In genomic region chr2:54557601-54558187, GRCh38 we compare ENCODE assay signal across 1 cellular context.
TF ChIP-seq lines count a peak whose summit lies in the region.

No MANE protein-coding gene starts in this region.

TF ChIP-seq in HepG2, 621 proteins besides CTCF, POLR2A, EP300 and RAD21 (continued from another document and continues in another):
- TF ChIP-seq ZNF318 (CRISPR knock-in tag; IDR thresholded peaks at IDR 0.05) (no peak), HOXA9 (CRISPR knock-in tag; IDR thresholded peaks at IDR 0.05; ENCODE audit: borderline replicate concordance) (peak; percentile 76; the same call in 1 of the 2 replicates), BHLHE40 (IDR thresholded peaks at IDR 0.05; ENCODE audit: low read length) (0 out of 2 replicates have a peak, but pooled peaks have one; percentile 22), ATF6 (CRISPR knock-in tag; conservative IDR thresholded peaks at IDR 0.05) (no peak), ATF7 (IDR thresholded peaks at IDR 0.05) (no peak), ATF7 (CRISPR knock-in tag; IDR thresholded peaks at IDR 0.05) (no peak), MTF2 (CRISPR knock-in tag; IDR thresholded peaks at IDR 0.05; ENCODE audit: borderline replicate concordance) (peak; percentile 28), PRDM10 (CRISPR knock-in tag; IDR thresholded peaks at IDR 0.05; ENCODE audit: low read depth) (0 out of 2 replicates have a peak, but pooled peaks have one; percentile 59), MBD4 (IDR thresholded peaks at IDR 0.05; ENCODE audit: borderline replicate concordance, low read length) (peak; percentile 71; the same call in 1 of the 2 replicates), ZNF788 (CRISPR knock-in tag; IDR thresholded peaks at IDR 0.05; ENCODE audit: borderline replicate concordance) (peak; percentile 70; the same call in 1 of the 2 replicates), ISX (CRISPR knock-in tag; conservative IDR thresholded peaks at IDR 0.05) (no peak), ZNF598 (CRISPR knock-in tag; IDR thresholded peaks at IDR 0.05; ENCODE audit: borderline replicate concordance) (peak; percentile 96; the same call in 1 of the 2 replicates), MZF1 (CRISPR knock-in tag; IDR thresholded peaks at IDR 0.05; ENCODE audit: borderline replicate concordance) (no peak; the same call in 1 of the 2 replicates), ZNF777 (CRISPR knock-in tag; IDR thresholded peaks at IDR 0.05) (no peak; the same call in 1 of the 2 replicates), PHF8 (CRISPR knock-in tag; IDR thresholded peaks at IDR 0.05) (peak; percentile 74), MIER3 (CRISPR knock-in tag; IDR thresholded peaks at IDR 0.05; ENCODE audit: borderline replicate concordance) (peak; percentile 60; the same call in 1 of the 2 replicates), RBAK (CRISPR knock-in tag; IDR thresholded peaks at IDR 0.05) (no peak), MAFF (IDR thresholded peaks at IDR 0.05; ENCODE audit: low read depth, low read length) (no peak), ZNF660 (CRISPR knock-in tag; IDR thresholded peaks at IDR 0.05; ENCODE audit: borderline replicate concordance, low read depth) (no peak), ZNF275 (CRISPR knock-in tag; IDR thresholded peaks at IDR 0.05; ENCODE audit: borderline replicate concordance) (no peak; the same call in 1 of the 2 replicates), ZNF33B (CRISPR knock-in tag; IDR thresholded peaks at IDR 0.05) (peak; percentile 91), ZNF512B (CRISPR knock-in tag; IDR thresholded peaks at IDR 0.05; ENCODE audit: borderline replicate concordance) (0 out of 2 replicates have a peak, but pooled peaks have one; percentile 72), ZNF460 (CRISPR knock-in tag; IDR thresholded peaks at IDR 0.05; ENCODE audit: borderline replicate concordance) (peak; percentile 41; the same call in 1 of the 2 replicates), SOX6 (IDR thresholded peaks at IDR 0.05) (no peak), SOX6 (CRISPR knock-in tag; IDR thresholded peaks at IDR 0.05) (0 out of 2 replicates have a peak, but pooled peaks have one; percentile 4), SETDB1 (CRISPR knock-in tag; IDR thresholded peaks at IDR 0.05; ENCODE audit: borderline replicate concordance) (no peak), ZNF614 (CRISPR knock-in tag; IDR thresholded peaks at IDR 0.05; ENCODE audit: borderline replicate concordance) (no peak), AFF4 (CRISPR knock-in tag; IDR thresholded peaks at IDR 0.05) (peak; percentile 66; the same call in 1 of the 2 replicates), ZNF253 (CRISPR knock-in tag; IDR thresholded peaks at IDR 0.05; ENCODE audit: borderline replicate concordance) (0 out of 2 replicates have a peak, but pooled peaks have one; percentile 51)
